8 cellular contexts compared by ENCODE assay signal in genomic region chr10:56622335-56622973, GRCh38.
DNase-seq lines count a peak whose midpoint lies in the region; ATAC-seq and TF ChIP-seq lines count a peak whose summit lies in the region.

No MANE protein-coding gene starts in this region.

- no peaks in the 10 kb centered on the region for H3K27me3 Mint-ChIP-seq in stimulated activated memory B cell treated with anti-CD40 and anti-IgM and Interleukin-4, amounts not matched to agents 10 μg/mL and 1 μg/mL and 100 μg/mL, for 72 hours

- H3K36me3 Mint-ChIP-seq in stimulated activated memory B cell treated with anti-CD40 and anti-IgM and Interleukin-4, amounts not matched to agents 10 μg/mL and 1 μg/mL and 100 μg/mL, for 72 hours: no peaks in the 10 kb centered on the region

- peak overlapping the region; percentile 72 for H3K4me3 Mint-ChIP-seq in stimulated activated memory B cell treated with anti-CD40 and anti-IgM and Interleukin-4, amounts not matched to agents 10 μg/mL and 1 μg/mL and 100 μg/mL, for 72 hours

- peak overlapping the region; percentile 95 for H3K27ac Mint-ChIP-seq in stimulated activated memory B cell treated with anti-CD40 and anti-IgM and Interleukin-4, amounts not matched to agents 10 μg/mL and 1 μg/mL and 100 μg/mL, for 72 hours

- in situ Hi-C loops in ACHN (cut with HindIII; ENCODE audit: low pct_ligation_motif_present, low pct_unique_long_range_greater_than_20kb, low sequenced_read_pairs): no loop called here

- ATAC-seq in GM18873 (IDR thresholded peaks at IDR 0.05; ENCODE audit: low FRiP score, unreplicated experiment) (peak; percentile 68), HG03066 (IDR thresholded peaks at IDR 0.05; ENCODE audit: low read depth, unreplicated experiment) (peak; percentile 82)
- peak; percentile 68 for ATAC-seq in stimulated activated memory B cell treated with anti-CD40 and anti-IgM and Interleukin-4, amounts not matched to agents 10 μg/mL and 1 μg/mL and 100 μg/mL, for 72 hours

- CTCF ChIA-PET in RWPE1 (lab: Yijun Ruan, JAX): no interaction called here

- POLR2A ChIA-PET in RWPE1 (lab: Yijun Ruan, JAX; ENCODE audit: low non-redundant PET): interaction anchor here (0.8 kb wide), 1 partner anchor 143 kb away, joined by 3 read pairs; no protein-coding TSS in a partner anchor

- no peak for TF ChIP-seq CTCF in RWPE1 (conservative IDR thresholded peaks at IDR 0.05; ENCODE audit: low read depth)

- DNase-seq in ACHN: peak; percentile 53
- peak; percentile 7 for DNase-seq in RPMI7951 (ENCODE audit: low read depth)
- no peak for DNase-seq in RWPE1 (ENCODE audit: low spot score)
- no peak for DNase-seq in stimulated activated CD8-positive, alpha-beta memory T cell treated with anti-CD3 and anti-CD28 coated beads, Interleukin-4, amount 100 ng/mL, for 48 hours
- no peak for DNase-seq in SHP77 (lab: John Stamatoyannopoulos, UW)

- H3K9me3 Mint-ChIP-seq in stimulated activated memory B cell treated with anti-CD40 and anti-IgM and Interleukin-4, amounts not matched to agents 10 μg/mL and 1 μg/mL and 100 μg/mL, for 72 hours: peaks cover 2% of the 10 kb centered on the region

- no peak overlapping the region for H3K27ac ChIP-seq in RWPE1

- peaks cover 19% of the 10 kb centered on the region for H3K4me1 Mint-ChIP-seq in stimulated activated memory B cell treated with anti-CD40 and anti-IgM and Interleukin-4, amounts not matched to agents 10 μg/mL and 1 μg/mL and 100 μg/mL, for 72 hours

Comparison
In these comparisons a context has a peak if more than half of its experiments do, and no peak if none do; other contexts are left out.
1. DNase-seq: peak in ACHN (single experiment) and RPMI7951 (single experiment); none in RWPE1 (single experiment), stimulated activated CD8-positive, alpha-beta memory T cell treated with anti-CD3 and anti-CD28 coated beads, Interleukin-4, amount 100 ng/mL, for 48 hours (single experiment) and SHP77 (0 of 2).
2. Peak in every context shown above with its lines, with median percentiles within 50 percentile points of each other: ATAC-seq.